8 cellular contexts compared by ENCODE assay signal in genomic region chr22:46803031-46803880, GRCh38. TPM values are rescaled to one million over a fixed set of nuclear protein-coding genes. Genes with fewer than 3 reads are reported as not detected.
DNase-seq lines count a peak whose midpoint lies in the region; ATAC-seq and TF ChIP-seq lines count a peak whose summit lies in the region.

No MANE protein-coding gene starts in this region.

- peak; percentile 99 for TF ChIP-seq CTCF in C4-2B (conservative IDR thresholded peaks at IDR 0.05)

- H3K27ac ChIP-seq in C4-2B, result no peak overlapping the region

- DNase-seq in T-cell (peak; percentile 38 to 77 (median 66)), hepatic stellate cell (ENCODE audit: low spot score) (peak; percentile 29), NCI-H526 treated with DMSO at 0.1 percent for 48 hours (lab: John Stamatoyannopoulos, UW) (no peak)
- peak; percentile 65 for DNase-seq in stimulated activated CD4-positive, alpha-beta T cell treated with anti-CD3 and anti-CD28 coated beads, Interleukin-1b, Interleukin-23, amount 100 ng/mL, for 48 hours

- peak overlapping the region; percentile 41 to 77 for H3K27ac Mint-ChIP-seq in T-cell
- no peak overlapping the region for H3K27ac Mint-ChIP-seq in activated naive CD8-positive, alpha-beta T cell

- peaks cover 51 to 59% (median 56%) of the 10 kb centered on the region in 3 donors for H3K4me1 Mint-ChIP-seq in T-cell
- peaks cover 44% of the 10 kb centered on the region for H3K4me1 Mint-ChIP-seq in activated naive CD8-positive, alpha-beta T cell (ENCODE audit: low read depth)

- POLR2A ChIA-PET in T-cell (lab: Charles Lee), result interaction anchor here in 1 of 2 donors (0.9 kb wide), 1 partner anchor 54 kb away, joined by 3 read pairs; no protein-coding TSS in a partner anchor

- H3K4me3 Mint-ChIP-seq in T-cell, result peak overlapping the region in 1 of 3 donors; percentile 31
- H3K4me3 Mint-ChIP-seq in activated naive CD8-positive, alpha-beta T cell, result peak overlapping the region; percentile 10

- CTCF ChIA-PET in T-cell (lab: Charles Lee), result interaction anchor here (0.6 to 4.7 kb wide), 14 partner anchors 9 to 240 kb away, joined by 3 to 35 read pairs (median 6); partner anchors contain the start of gene TBC1D22A (in 1 of the 2)

- H3K9me3 Mint-ChIP-seq in T-cell, result no peaks in the 10 kb centered on the region
- no peaks in the 10 kb centered on the region for H3K9me3 Mint-ChIP-seq in activated naive CD8-positive, alpha-beta T cell (ENCODE audit: low read depth)

- peak; percentile 57 for ATAC-seq in HG02642 (IDR thresholded peaks at IDR 0.05; ENCODE audit: poor library complexity, unreplicated experiment)
- ATAC-seq in T-cell (replicated peaks in 1 of 4), result peak; percentile 75 to 83 (median 81)
- no peak for ATAC-seq in HG03097 (IDR thresholded peaks at IDR 0.05; ENCODE audit: low FRiP score, unreplicated experiment)

- peaks cover 63% of the 10 kb centered on the region for H3K36me3 Mint-ChIP-seq in T-cell
- H3K36me3 Mint-ChIP-seq in activated naive CD8-positive, alpha-beta T cell, result peaks cover 17% of the 10 kb centered on the region

- H3K27me3 Mint-ChIP-seq in T-cell, result no peaks in the 10 kb centered on the region
- no peaks in the 10 kb centered on the region for H3K27me3 Mint-ChIP-seq in activated naive CD8-positive, alpha-beta T cell

RNA-seq across cellular contexts. Expression of gene TBC1D22A, which starts 40.8 kb away (rescaled TPM):
- 10 to 100 TPM; 38.3 to 67.8 (median 57.7) TPM for total RNA-seq in T-cell
